14 cellular contexts compared by ENCODE assay signal in genomic region chr4:129358571-129358970, GRCh38.
DNase-seq lines count a peak whose midpoint lies in the region; ATAC-seq and TF ChIP-seq lines count a peak whose summit lies in the region.
"Had no signal": no experiment of that assay in that cellular context is flagged by ENCODE, and none has a peak within 500 bp of the region (broad histone marks: within the 10 kb centered on the region; RNA-seq: fewer than 3 reads in every experiment).

No MANE protein-coding gene starts in this region.

- peak; percentile 65 for ATAC-seq in foreskin keratinocyte
- ATAC-seq in HG03025 (IDR thresholded peaks at IDR 0.05; ENCODE audit: low FRiP score, unreplicated experiment), result no peak
- ATAC-seq in Right ventricle myocardium superior (ENCODE audit: poor library complexity), result no peak

- POLR2A ChIA-PET in BJ (lab: Charles Lee), result no interaction called here

- no peaks in the 10 kb centered on the region for H3K9me3 Mint-ChIP-seq in glutamatergic neuron (ENCODE audit: unreplicated experiment)

- TF ChIP-seq CTCF in BJ (IDR thresholded peaks at IDR 0.05; ENCODE audit: insufficient read depth, low read depth, low read length), result no peak
- no peak for TF ChIP-seq CTCF in foreskin keratinocyte (conservative IDR thresholded peaks at IDR 0.05)
- TF ChIP-seq CTCF in glutamatergic neuron (IDR thresholded peaks at IDR 0.05; ENCODE audit: partially characterized antibody, unreplicated experiment), result no peak

- H3K36me3 ChIP-seq in BJ (ENCODE audit: control insufficient read depth, insufficient read depth, low read length), result no peaks in the 10 kb centered on the region
- H3K36me3 ChIP-seq: neural progenitor cell had no signal

- no peak overlapping the region for H3K4me3 Mint-ChIP-seq in glutamatergic neuron (ENCODE audit: unreplicated experiment)
- H3K4me3 Mint-ChIP-seq: neural progenitor cell had no signal

- H3K4me1 ChIP-seq in foreskin keratinocyte, result no peaks in the 10 kb centered on the region

- CTCF ChIA-PET in BJ (lab: Yijun Ruan, JAX), result interaction anchor here (0.6 to 6.0 kb wide), 2 partner anchors 283 to 371 kb away, joined by 3 to 41 read pairs; no protein-coding TSS in a partner anchor

- no peaks in the 10 kb centered on the region for H3K27me3 Mint-ChIP-seq in glutamatergic neuron (ENCODE audit: unreplicated experiment)

- no peak overlapping the region for H3K27ac Mint-ChIP-seq in glutamatergic neuron (ENCODE audit: unreplicated experiment)
- H3K27ac Mint-ChIP-seq: neural progenitor cell had no signal

- H3K4me3 ChIP-seq in BJ (ENCODE audit: low read depth, low read length), result no peak overlapping the region
- H3K4me3 ChIP-seq: neural progenitor cell had no signal

- H3K4me1 Mint-ChIP-seq in glutamatergic neuron (ENCODE audit: low read depth, unreplicated experiment), result peaks cover 2% of the 10 kb centered on the region

- intact Hi-C loops in Right ventricle myocardium superior (cut with DNase I), result no loop called here

- no peaks in the 10 kb centered on the region for H3K36me3 Mint-ChIP-seq in glutamatergic neuron (ENCODE audit: unreplicated experiment)
- H3K36me3 Mint-ChIP-seq: neural progenitor cell had no signal

- no peak overlapping the region for H3K27ac ChIP-seq in foreskin keratinocyte
- H3K27ac ChIP-seq: neural progenitor cell had no signal

- DNase-seq in BJ (ENCODE audit: low read depth), result peak; percentile 9
- DNase-seq in HT-29 (ENCODE audit: low spot score), result peak; percentile 50
- DNase-seq in SW480 (ENCODE audit: low spot score), result peak; percentile 60
- DNase-seq in foreskin keratinocyte, result peak; percentile 37 to 67
- no peak for DNase-seq in glutamatergic neuron
- no peak for DNase-seq in activated CD4-positive, alpha-beta T cell treated with anti-CD3 and anti-CD28 coated beads for 1 hour
- DNase-seq in Right ventricle myocardium superior, result no peak
- DNase-seq: effector memory CD4-positive, alpha-beta T cell; islet precursor cell; NCI-H1092; stimulated activated CD4-positive, alpha-beta T cell treated with anti-CD3 and anti-CD28 coated beads, Interleukin-12 subunit alpha, Interleukin-12 subunit beta, amount 100 ng/mL, for 4 hours; stimulated activated CD8-positive, alpha-beta memory T cell treated with anti-CD3 and anti-CD28 coated beads, Interleukin-4, amount 100 ng/mL, for 48 hours had no signal

- H3K27me3 ChIP-seq in BJ (ENCODE audit: control insufficient read depth, insufficient read depth, low read length), result no peaks in the 10 kb centered on the region; the same call in 1 of the 2 replicates
- no peaks in the 10 kb centered on the region for H3K27me3 ChIP-seq in foreskin keratinocyte
- H3K27me3 ChIP-seq: neural progenitor cell had no signal

Comparison
In these comparisons a context has a peak if more than half of its experiments do, and no peak if none do; other contexts are left out.
1. DNase-seq: peak in BJ (single experiment), HT-29 (single experiment), SW480 (single experiment) and foreskin keratinocyte (2 of 2); none in glutamatergic neuron (single experiment), activated CD4-positive, alpha-beta T cell treated with anti-CD3 and anti-CD28 coated beads for 1 hour (single experiment) and Right ventricle myocardium superior (single experiment).